ENCODE assay signal across 9 cellular contexts in the genomic region with DNA sequence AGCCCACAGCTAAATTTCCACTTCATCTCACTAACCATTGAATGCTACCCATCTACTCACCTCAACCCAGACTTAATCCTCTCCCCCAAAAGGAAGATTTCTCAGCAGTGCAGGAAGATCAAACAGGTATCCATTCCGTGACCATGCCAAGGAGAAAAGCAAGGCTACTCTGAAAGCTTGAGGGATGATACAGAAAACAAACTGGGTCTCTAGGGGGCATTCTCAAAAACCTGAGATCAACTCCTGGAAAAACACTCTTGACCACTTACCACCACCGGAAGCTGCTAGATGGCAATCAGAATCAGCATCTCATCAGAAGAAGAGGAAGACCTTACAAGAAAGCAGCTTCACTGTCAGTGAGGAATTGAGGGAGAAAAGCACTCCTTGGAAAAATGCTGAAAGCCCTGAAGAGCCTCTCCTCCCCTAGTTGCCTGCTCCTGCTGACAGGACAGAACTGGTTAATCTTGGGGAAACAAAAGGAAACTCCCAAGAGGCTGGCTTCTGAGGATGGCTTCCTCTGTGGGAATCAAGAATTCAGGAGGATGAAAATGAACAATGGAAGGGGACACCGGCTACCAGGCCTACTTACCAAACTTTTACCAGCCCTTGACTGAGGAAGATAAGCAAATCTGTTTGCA. TPM values are rescaled to one million over a fixed set of nuclear protein-coding genes. Genes with fewer than 3 reads are reported as not detected.
A peak's percentile ranks its signal among the peaks of the same experiment; 100 is the strongest.
DNase-seq lines count a peak whose midpoint lies in the region; ATAC-seq and TF ChIP-seq lines count a peak whose summit lies in the region.
"Had no signal": no experiment of that assay in that cellular context is flagged by ENCODE, and none has a peak within 500 bp of the region (broad histone marks: within the 10 kb centered on the region; RNA-seq: fewer than 3 reads in every experiment).

A gene with protein sequence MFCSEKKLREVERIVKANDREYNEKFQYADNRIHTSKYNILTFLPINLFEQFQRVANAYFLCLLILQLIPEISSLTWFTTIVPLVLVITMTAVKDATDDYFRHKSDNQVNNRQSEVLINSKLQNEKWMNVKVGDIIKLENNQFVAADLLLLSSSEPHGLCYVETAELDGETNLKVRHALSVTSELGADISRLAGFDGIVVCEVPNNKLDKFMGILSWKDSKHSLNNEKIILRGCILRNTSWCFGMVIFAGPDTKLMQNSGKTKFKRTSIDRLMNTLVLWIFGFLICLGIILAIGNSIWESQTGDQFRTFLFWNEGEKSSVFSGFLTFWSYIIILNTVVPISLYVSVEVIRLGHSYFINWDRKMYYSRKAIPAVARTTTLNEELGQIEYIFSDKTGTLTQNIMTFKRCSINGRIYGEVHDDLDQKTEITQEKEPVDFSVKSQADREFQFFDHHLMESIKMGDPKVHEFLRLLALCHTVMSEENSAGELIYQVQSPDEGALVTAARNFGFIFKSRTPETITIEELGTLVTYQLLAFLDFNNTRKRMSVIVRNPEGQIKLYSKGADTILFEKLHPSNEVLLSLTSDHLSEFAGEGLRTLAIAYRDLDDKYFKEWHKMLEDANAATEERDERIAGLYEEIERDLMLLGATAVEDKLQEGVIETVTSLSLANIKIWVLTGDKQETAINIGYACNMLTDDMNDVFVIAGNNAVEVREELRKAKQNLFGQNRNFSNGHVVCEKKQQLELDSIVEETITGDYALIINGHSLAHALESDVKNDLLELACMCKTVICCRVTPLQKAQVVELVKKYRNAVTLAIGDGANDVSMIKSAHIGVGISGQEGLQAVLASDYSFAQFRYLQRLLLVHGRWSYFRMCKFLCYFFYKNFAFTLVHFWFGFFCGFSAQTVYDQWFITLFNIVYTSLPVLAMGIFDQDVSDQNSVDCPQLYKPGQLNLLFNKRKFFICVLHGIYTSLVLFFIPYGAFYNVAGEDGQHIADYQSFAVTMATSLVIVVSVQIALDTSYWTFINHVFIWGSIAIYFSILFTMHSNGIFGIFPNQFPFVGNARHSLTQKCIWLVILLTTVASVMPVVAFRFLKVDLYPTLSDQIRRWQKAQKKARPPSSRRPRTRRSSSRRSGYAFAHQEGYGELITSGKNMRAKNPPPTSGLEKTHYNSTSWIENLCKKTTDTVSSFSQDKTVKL (minus strand): TSS at position 171 of the 638 bp plus-strand sequence. CDS start 12,267 bp downstream, outside the sequence.

- CTCF ChIA-PET in activated CD4-positive, alpha-beta T cell treated with anti-CD3 and anti-CD28 coated beads, Interleukin-2, amount 10 ng/mL, durations not matched to agents 7 days and 5 days (lab: Charles Lee), result interaction anchor here (0.6 to 1.6 kb wide), 4 partner anchors 16 to 1426 kb away, joined by 3 read pairs; no protein-coding TSS in a partner anchor
- CTCF ChIA-PET in Calu3 (lab: Charles Lee), result no interaction called here

- no peaks in the 10 kb centered on the region for H3K27me3 Mint-ChIP-seq in activated CD4-positive, alpha-beta T cell treated with anti-CD3 and anti-CD28 coated beads, Interleukin-2, amount 10 ng/mL, durations not matched to agents 7 days and 5 days
- H3K27me3 Mint-ChIP-seq in T-helper 1 cell treated with Interleukin-12 subunit alpha and Interleukin-12 subunit beta and Interleukin-4 antibody, amounts not matched to agents 30 μg/mL and 1 μg/mL, for 36 hours (ENCODE audit: low read depth), result no peaks in the 10 kb centered on the region
- peaks cover 7% of the 10 kb centered on the region for H3K27me3 Mint-ChIP-seq in stimulated activated naive CD8-positive, alpha-beta T cell treated with anti-CD3 and anti-CD28 coated beads, Interleukin-15, amount 100 ng/mL, for 72 hours
- peaks cover 12% of the 10 kb centered on the region for H3K27me3 Mint-ChIP-seq in Calu3 (ENCODE audit: unreplicated experiment)

- peaks cover 35% of the 10 kb centered on the region for H3K4me1 Mint-ChIP-seq in activated CD4-positive, alpha-beta T cell treated with anti-CD3 and anti-CD28 coated beads, Interleukin-2, amount 10 ng/mL, durations not matched to agents 7 days and 5 days
- peaks cover 51% of the 10 kb centered on the region for H3K4me1 Mint-ChIP-seq in T-helper 1 cell treated with Interleukin-12 subunit alpha and Interleukin-12 subunit beta and Interleukin-4 antibody, amounts not matched to agents 30 μg/mL and 1 μg/mL, for 36 hours (ENCODE audit: low read depth)
- H3K4me1 Mint-ChIP-seq in stimulated activated naive CD8-positive, alpha-beta T cell treated with anti-CD3 and anti-CD28 coated beads, Interleukin-15, amount 100 ng/mL, for 72 hours, result peaks cover 30% of the 10 kb centered on the region
- H3K4me1 Mint-ChIP-seq in Calu3 (ENCODE audit: low read depth, unreplicated experiment), result peaks cover 7% of the 10 kb centered on the region

- no peak within 1 kb of the TSS for H3K4me3 ChIP-seq in fibroblast of villous mesenchyme (ENCODE audit: low read depth, low read length)

- DNase-seq in activated CD4-positive, alpha-beta T cell treated with anti-CD3 and anti-CD28 coated beads, Interleukin-2, amount 10 ng/mL, durations not matched to agents 7 days and 5 days, result no peak
- DNase-seq in activated CD4-positive, alpha-beta T cell treated with anti-CD3 and anti-CD28 coated beads, Interleukin-2, amount 50 U/mL, for 4 hours, result no peak
- DNase-seq in fibroblast of villous mesenchyme (ENCODE audit: low read depth) (no peak), OCI-M2 (lab: John Stamatoyannopoulos, UW; ENCODE audit: unreplicated experiment) (no peak), NCI-H2196 treated with DMSO at 0.1 percent for 48 hours (lab: John Stamatoyannopoulos, UW; ENCODE audit: unreplicated experiment) (no peak), Calu3 (no peak)
- no peak for DNase-seq in stimulated activated naive CD8-positive, alpha-beta T cell treated with anti-CD3 and anti-CD28 coated beads, Interleukin-15, amount 100 ng/mL, for 72 hours
- DNase-seq: amygdala had no signal

- intact Hi-C loops in Calu3 (cut with micrococcal nuclease; ENCODE audit: unreplicated experiment), result no loop called here

- peak; percentile 67 for ATAC-seq in stimulated activated naive CD8-positive, alpha-beta T cell treated with anti-CD3 and anti-CD28 coated beads, Interleukin-15, amount 100 ng/mL, for 72 hours

- TF ChIP-seq CTCF in fibroblast of villous mesenchyme (IDR thresholded peaks at IDR 0.05; ENCODE audit: insufficient read depth, low read depth, low read length), result no peak
- TF ChIP-seq CTCF in Calu3 (IDR thresholded peaks at IDR 0.05; ENCODE audit: unreplicated experiment), result no peak

- H3K36me3 Mint-ChIP-seq in activated CD4-positive, alpha-beta T cell treated with anti-CD3 and anti-CD28 coated beads, Interleukin-2, amount 10 ng/mL, durations not matched to agents 7 days and 5 days (ENCODE audit: low read depth), result peaks cover 11% of the 10 kb centered on the region
- peaks cover 26% of the 10 kb centered on the region for H3K36me3 Mint-ChIP-seq in T-helper 1 cell treated with Interleukin-12 subunit alpha and Interleukin-12 subunit beta and Interleukin-4 antibody, amounts not matched to agents 30 μg/mL and 1 μg/mL, for 36 hours (ENCODE audit: low read depth)
- peaks cover 4% of the 10 kb centered on the region for H3K36me3 Mint-ChIP-seq in Calu3 (ENCODE audit: insufficient read depth, unreplicated experiment)

- peak within 1 kb of the TSS; percentile 79 for H3K27ac Mint-ChIP-seq in activated CD4-positive, alpha-beta T cell treated with anti-CD3 and anti-CD28 coated beads, Interleukin-2, amount 10 ng/mL, durations not matched to agents 7 days and 5 days
- peak within 1 kb of the TSS; percentile 90 for H3K27ac Mint-ChIP-seq in T-helper 1 cell treated with Interleukin-12 subunit alpha and Interleukin-12 subunit beta and Interleukin-4 antibody, amounts not matched to agents 30 μg/mL and 1 μg/mL, for 36 hours
- H3K27ac Mint-ChIP-seq in stimulated activated naive CD8-positive, alpha-beta T cell treated with anti-CD3 and anti-CD28 coated beads, Interleukin-15, amount 100 ng/mL, for 72 hours, result peak within 1 kb of the TSS; percentile 64 to 92
- H3K27ac Mint-ChIP-seq in Calu3 (ENCODE audit: unreplicated experiment), result no peak within 1 kb of the TSS

- no TSS peak for BruUV-seq in Calu3 (replicated peaks; lab: Mats Ljungman, UMichigan)

- peaks cover 12% of the 10 kb centered on the region for H3K9me3 Mint-ChIP-seq in activated CD4-positive, alpha-beta T cell treated with anti-CD3 and anti-CD28 coated beads, Interleukin-2, amount 10 ng/mL, durations not matched to agents 7 days and 5 days
- peaks cover 15% of the 10 kb centered on the region for H3K9me3 Mint-ChIP-seq in T-helper 1 cell treated with Interleukin-12 subunit alpha and Interleukin-12 subunit beta and Interleukin-4 antibody, amounts not matched to agents 30 μg/mL and 1 μg/mL, for 36 hours
- H3K9me3 Mint-ChIP-seq in stimulated activated naive CD8-positive, alpha-beta T cell treated with anti-CD3 and anti-CD28 coated beads, Interleukin-15, amount 100 ng/mL, for 72 hours, result peaks cover 14% of the 10 kb centered on the region in 2 donors
- no peaks in the 10 kb centered on the region for H3K9me3 Mint-ChIP-seq in Calu3 (ENCODE audit: low read depth, unreplicated experiment)

- peak within 1 kb of the TSS; percentile 67 for H3K4me3 Mint-ChIP-seq in activated CD4-positive, alpha-beta T cell treated with anti-CD3 and anti-CD28 coated beads, Interleukin-2, amount 10 ng/mL, durations not matched to agents 7 days and 5 days
- peak within 1 kb of the TSS; percentile 88 for H3K4me3 Mint-ChIP-seq in T-helper 1 cell treated with Interleukin-12 subunit alpha and Interleukin-12 subunit beta and Interleukin-4 antibody, amounts not matched to agents 30 μg/mL and 1 μg/mL, for 36 hours
- peak within 1 kb of the TSS; percentile 56 to 82 for H3K4me3 Mint-ChIP-seq in stimulated activated naive CD8-positive, alpha-beta T cell treated with anti-CD3 and anti-CD28 coated beads, Interleukin-15, amount 100 ng/mL, for 72 hours
- no peak within 1 kb of the TSS for H3K4me3 Mint-ChIP-seq in Calu3 (ENCODE audit: low read depth, unreplicated experiment)

- POLR2A ChIA-PET in activated CD4-positive, alpha-beta T cell treated with anti-CD3 and anti-CD28 coated beads, Interleukin-2, amount 10 ng/mL, durations not matched to agents 7 days and 5 days (lab: Charles Lee), result interaction anchor here (0.6 to 0.8 kb wide), 2 partner anchors 9 to 227 kb away, joined by 3 to 7 read pairs; no protein-coding TSS in a partner anchor

RNA-seq across cellular contexts. Expression of the gene that starts here (rescaled TPM):
- 1 to 10 TPM; 6.8 TPM for total RNA-seq in activated CD4-positive, alpha-beta T cell treated with anti-CD3 and anti-CD28 coated beads, Interleukin-2, amount 10 ng/mL, durations not matched to agents 7 days and 5 days
- total RNA-seq in fibroblast of villous mesenchyme, result 4.2 and 90.2 TPM in 2 replicates
- total RNA-seq in Calu3 (2022), result 0.24 and 0.61 TPM in 2 replicates
